In the genomic region with DNA sequence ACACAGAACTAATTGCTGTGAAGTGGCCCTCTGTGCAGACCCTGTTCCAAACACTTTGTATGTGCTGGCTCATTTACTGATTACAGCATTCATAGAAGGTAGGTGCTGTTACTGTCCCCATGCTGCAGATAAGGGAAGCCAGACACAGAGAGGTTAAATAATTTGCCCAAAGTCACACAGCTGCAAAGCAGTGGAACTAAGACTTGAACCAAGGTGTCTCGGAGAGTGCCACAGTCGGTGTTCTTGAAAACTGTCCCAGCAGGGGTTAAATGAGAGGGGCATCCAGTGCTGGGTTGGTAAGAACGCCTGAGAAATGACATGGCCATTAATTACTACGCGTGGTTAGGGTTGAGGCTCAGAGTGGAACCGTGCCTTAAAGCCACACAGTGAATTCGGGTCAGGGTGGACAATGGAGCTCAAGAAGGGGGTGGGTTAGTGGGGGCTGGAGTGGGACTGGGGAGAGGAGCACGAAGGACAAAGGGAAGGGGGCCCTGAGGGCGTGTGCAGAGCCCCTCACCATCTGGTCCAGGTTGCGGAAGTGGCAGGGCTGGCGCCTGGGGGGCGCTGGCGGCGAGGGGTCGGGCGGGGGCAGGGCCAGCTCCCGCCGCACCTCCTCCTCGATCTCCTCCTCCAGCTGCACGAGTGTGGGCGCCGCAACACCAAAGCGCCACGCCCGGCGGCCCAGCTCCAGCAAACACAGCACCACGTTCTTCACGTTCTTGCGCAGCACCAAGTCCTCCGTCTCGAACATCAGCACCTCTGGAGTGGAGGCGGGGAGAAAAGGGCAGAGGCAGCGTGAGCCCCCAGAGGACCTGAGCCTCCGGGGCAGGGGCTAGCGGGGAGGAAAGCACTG, we compare ENCODE assay signal across 12 cellular contexts. TPM values are rescaled to one million over a fixed set of nuclear protein-coding genes. Genes with fewer than 3 reads are reported as not detected.
DNase-seq lines count a peak whose midpoint lies in the region; ATAC-seq and TF ChIP-seq lines count a peak whose summit lies in the region.
"Had no signal": no experiment of that assay in that cellular context is flagged by ENCODE, and none has a peak within 500 bp of the region (broad histone marks: within the 10 kb centered on the region; RNA-seq: fewer than 3 reads in every experiment).

No MANE protein-coding gene starts in this region.

- no peak overlapping the region for H3K27ac ChIP-seq in OCI-LY3 (ENCODE audit: low read length)

- H2AFZ ChIP-seq in OCI-LY3 (ENCODE audit: low read depth, low read length), result peak overlapping the region; percentile 10; the same call in 1 of the 2 replicates

- no peaks in the 10 kb centered on the region for H3K36me3 ChIP-seq in OCI-LY3 (replicated peaks; ENCODE audit: low read depth, low read length)

- H3K4me1 ChIP-seq in OCI-LY3 (ENCODE audit: low read length), result peaks cover 13% of the 10 kb centered on the region; the same call in 1 of the 2 replicates

- no peak for DNase-seq in activated T-cell treated with anti-CD3 and anti-CD28 coated beads, Interleukin-2, amount 50 U/mL, for 72 hours
- DNase-seq in activated T-cell treated with anti-CD3 and anti-CD28 coated beads for 4 hours (no peak), fibroblast of the aortic adventitia (ENCODE audit: low read depth) (peak; percentile 25), midbrain (lab: John Stamatoyannopoulos, UW) (no peak), LoVo (ENCODE audit: low spot score) (no peak)
- DNase-seq in stimulated activated naive CD8-positive, alpha-beta T cell treated with anti-CD3 and anti-CD28 coated beads, Interleukin-15, Interleukin-2, amounts not matched to agents 100 U/mL and 50 U/mL, for 24 hours, result peak; percentile 43
- DNase-seq: left cardiac atrium had no signal

- peak overlapping the region; percentile 73 for H3K4me2 ChIP-seq in OCI-LY3 (ENCODE audit: low read length)

- H3K4me3 ChIP-seq in OCI-LY3 (ENCODE audit: low read length) (peak overlapping the region; percentile 73), fibroblast of the aortic adventitia (ENCODE audit: low read depth, low read length) (peak overlapping the region; percentile 10)

- no peaks in the 10 kb centered on the region for H3K9me3 ChIP-seq in OCI-LY3 (ENCODE audit: insufficient read depth, low read length)

- H4K20me1 ChIP-seq in OCI-LY3 (ENCODE audit: insufficient read depth, low read length), result no peaks in the 10 kb centered on the region

- peak overlapping the region; percentile 47 to 68 for H3K4me3 Mint-ChIP-seq in activated T-cell treated with anti-CD3 and anti-CD28 coated beads, Interleukin-2, amount 50 U/mL, for 72 hours

- H3K27me3 ChIP-seq in OCI-LY3 (ENCODE audit: low read depth, low read length), result peaks cover 23% of the 10 kb centered on the region

- ATAC-seq in activated T-cell treated with anti-CD3 and anti-CD28 coated beads, Interleukin-2, amount 50 U/mL, for 72 hours (replicated peaks in 1 of 2), result peak in 1 of 2 donors; percentile 6
- no peak for ATAC-seq in stimulated activated naive CD8-positive, alpha-beta T cell treated with anti-CD3 and anti-CD28 coated beads, Interleukin-15, Interleukin-2, amounts not matched to agents 100 U/mL and 50 U/mL, for 24 hours
- no peak for ATAC-seq in GM21786 (IDR thresholded peaks at IDR 0.05; ENCODE audit: unreplicated experiment)
- ATAC-seq: Panc1 had no signal

- H3K79me2 ChIP-seq in OCI-LY3 (ENCODE audit: low read length), result no peaks in the 10 kb centered on the region

- TF ChIP-seq CTCF in OCI-LY3 (IDR thresholded peaks at IDR 0.05; ENCODE audit: low read depth, low read length) (no peak), fibroblast of the aortic adventitia (IDR thresholded peaks at IDR 0.05; ENCODE audit: insufficient read depth, low read length) (no peak)

- no peak overlapping the region for H3K27ac Mint-ChIP-seq in activated T-cell treated with anti-CD3 and anti-CD28 coated beads, Interleukin-2, amount 50 U/mL, for 72 hours

- H3K36me3 Mint-ChIP-seq in activated T-cell treated with anti-CD3 and anti-CD28 coated beads, Interleukin-2, amount 50 U/mL, for 72 hours (ENCODE audit: insufficient read depth in 2 of 2), result no peaks in the 10 kb centered on the region

- peaks cover 26% of the 10 kb centered on the region for H3K4me1 Mint-ChIP-seq in activated T-cell treated with anti-CD3 and anti-CD28 coated beads, Interleukin-2, amount 50 U/mL, for 72 hours (ENCODE audit: low read depth)

- H3K9me3 Mint-ChIP-seq in activated T-cell treated with anti-CD3 and anti-CD28 coated beads, Interleukin-2, amount 50 U/mL, for 72 hours, result no peaks in the 10 kb centered on the region

- H3K9ac ChIP-seq in OCI-LY3 (ENCODE audit: low read length), result peak overlapping the region; percentile 19; the same call in 1 of the 2 replicates

- H3K27me3 Mint-ChIP-seq in activated T-cell treated with anti-CD3 and anti-CD28 coated beads, Interleukin-2, amount 50 U/mL, for 72 hours (ENCODE audit: low read depth), result peaks cover 31% of the 10 kb centered on the region

RNA-seq across cellular contexts. Expression of gene GAS2L2, which starts 3.3 kb away (rescaled TPM):
- under 1 TPM; 0.09 to 0.17 TPM for total RNA-seq in activated T-cell treated with anti-CD3 and anti-CD28 coated beads, Interleukin-2, amount 50 U/mL, for 72 hours
- total RNA-seq in fibroblast of the aortic adventitia (ENCODE audit: low replicate concordance), result not detected in 2 replicates
- total RNA-seq: skeletal muscle tissue had no signal

RNA-seq across cellular contexts. Expression of gene C17orf50, which starts 10.9 kb away (rescaled TPM):
- not detected for total RNA-seq in activated T-cell treated with anti-CD3 and anti-CD28 coated beads, Interleukin-2, amount 50 U/mL, for 72 hours
- total RNA-seq in fibroblast of the aortic adventitia (ENCODE audit: low replicate concordance), result not detected in 2 replicates
- total RNA-seq: activated CD8-positive, alpha-beta memory T cell treated with anti-CD3 and anti-CD28 coated beads for 36 hours; left cardiac atrium; skeletal muscle tissue had no signal

RNA-seq across cellular contexts. Expression of gene RASL10B, which starts 18.3 kb away (rescaled TPM):
- 1 to 10 TPM in 1 of 2 donors, under 1 TPM in 1; 0.32 to 1.3 TPM for total RNA-seq in activated T-cell treated with anti-CD3 and anti-CD28 coated beads, Interleukin-2, amount 50 U/mL, for 72 hours
- total RNA-seq in fibroblast of the aortic adventitia (ENCODE audit: low replicate concordance), result 1.5 and 3.8 TPM in 2 replicates

RNA-seq across cellular contexts. Expression of gene MMP28, which starts 45.7 kb away (rescaled TPM):
- total RNA-seq in activated T-cell treated with anti-CD3 and anti-CD28 coated beads, Interleukin-2, amount 50 U/mL, for 72 hours, result under 1 TPM in 1 of 2 donors, not detected in 1; 0.96 TPM
- 0.09 TPM in 1 of 2 replicates, not detected in the other for total RNA-seq in fibroblast of the aortic adventitia (ENCODE audit: low replicate concordance)
- total RNA-seq: activated CD8-positive, alpha-beta memory T cell treated with anti-CD3 and anti-CD28 coated beads for 36 hours had no signal

RNA-seq across cellular contexts. Expression of gene TAF15, which starts 59.5 kb away (rescaled TPM):
- total RNA-seq in activated T-cell treated with anti-CD3 and anti-CD28 coated beads, Interleukin-2, amount 50 U/mL, for 72 hours, result 100 to 1,000 TPM; 310 to 312 TPM
- total RNA-seq in fibroblast of the aortic adventitia (ENCODE audit: low replicate concordance), result 34.7 and 74.3 TPM in 2 replicates

Comparison
In these comparisons a context has a peak if more than half of its experiments do, and no peak if none do; other contexts are left out.
1. DNase-seq: peak in fibroblast of the aortic adventitia (single experiment) and stimulated activated naive CD8-positive, alpha-beta T cell treated with anti-CD3 and anti-CD28 coated beads, Interleukin-15, Interleukin-2, amounts not matched to agents 100 U/mL and 50 U/mL, for 24 hours (single experiment); none in activated T-cell treated with anti-CD3 and anti-CD28 coated beads, Interleukin-2, amount 50 U/mL, for 72 hours (0 of 2), activated T-cell treated with anti-CD3 and anti-CD28 coated beads for 4 hours (single experiment), midbrain (single experiment) and LoVo (single experiment).